Comparison of ENCODE assay signal across 2 cellular contexts in the genomic region with DNA sequence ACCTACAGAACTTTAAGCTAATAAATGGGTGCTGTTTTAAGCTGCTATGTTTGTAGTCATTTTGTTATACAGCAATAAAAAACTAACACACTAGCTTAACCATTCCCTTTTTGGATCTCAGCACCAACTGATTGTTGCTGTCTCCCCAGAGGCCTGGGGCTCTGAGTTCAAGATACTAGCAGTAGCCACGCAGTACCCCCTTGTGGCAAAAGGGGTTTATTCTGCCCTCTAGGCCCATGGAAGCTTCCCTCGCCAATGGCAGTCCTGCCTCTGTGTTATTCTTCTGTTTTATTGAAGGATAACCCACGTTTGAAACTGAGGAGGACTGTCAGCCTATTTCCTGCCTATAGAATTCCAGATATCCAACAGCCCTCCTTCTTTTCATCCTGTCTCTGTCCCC.
TF ChIP-seq lines count a peak whose summit lies in the region.

No MANE protein-coding gene starts in this region.

TF ChIP-seq in IMR-90, 13 proteins besides CTCF, POLR2A, EP300 and RAD21:
- TF ChIP-seq, protein P1, sequence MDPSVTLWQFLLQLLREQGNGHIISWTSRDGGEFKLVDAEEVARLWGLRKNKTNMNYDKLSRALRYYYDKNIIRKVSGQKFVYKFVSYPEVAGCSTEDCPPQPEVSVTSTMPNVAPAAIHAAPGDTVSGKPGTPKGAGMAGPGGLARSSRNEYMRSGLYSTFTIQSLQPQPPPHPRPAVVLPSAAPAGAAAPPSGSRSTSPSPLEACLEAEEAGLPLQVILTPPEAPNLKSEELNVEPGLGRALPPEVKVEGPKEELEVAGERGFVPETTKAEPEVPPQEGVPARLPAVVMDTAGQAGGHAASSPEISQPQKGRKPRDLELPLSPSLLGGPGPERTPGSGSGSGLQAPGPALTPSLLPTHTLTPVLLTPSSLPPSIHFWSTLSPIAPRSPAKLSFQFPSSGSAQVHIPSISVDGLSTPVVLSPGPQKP (IDR thresholded peaks at IDR 0.05; ENCODE audit: borderline replicate concordance, low read depth, low read length) = no peak
- TF ChIP-seq CEBPB (IDR thresholded peaks at IDR 0.05; ENCODE audit: low read depth, low read length) (no peak), SMC3 (IDR thresholded peaks at IDR 0.05; ENCODE audit: low read depth, low read length) (no peak; the same call in 1 of the 2 replicates), FOS (IDR thresholded peaks at IDR 0.05; ENCODE audit: low read depth, low read length) (no peak), CHD1 (IDR thresholded peaks at IDR 0.05; ENCODE audit: low read depth, low read length) (no peak), MAFK (IDR thresholded peaks at IDR 0.05; ENCODE audit: low read depth, low read length) (no peak), RFX5 (IDR thresholded peaks at IDR 0.05; ENCODE audit: low read depth, low read length) (no peak), MAZ (IDR thresholded peaks at IDR 0.05; ENCODE audit: borderline replicate concordance, low read depth, low read length) (no peak), NFE2L2 (IDR thresholded peaks at IDR 0.05; ENCODE audit: low read depth, low read length) (no peak), BHLHE40 (IDR thresholded peaks at IDR 0.05; ENCODE audit: low read depth, low read length) (no peak), MXI1 (IDR thresholded peaks at IDR 0.05; ENCODE audit: borderline replicate concordance, low read depth, low read length) (no peak), RCOR1 (IDR thresholded peaks at IDR 0.05; ENCODE audit: insufficient replicate concordance, low read length) (no peak)
- TF ChIP-seq, protein P2, sequence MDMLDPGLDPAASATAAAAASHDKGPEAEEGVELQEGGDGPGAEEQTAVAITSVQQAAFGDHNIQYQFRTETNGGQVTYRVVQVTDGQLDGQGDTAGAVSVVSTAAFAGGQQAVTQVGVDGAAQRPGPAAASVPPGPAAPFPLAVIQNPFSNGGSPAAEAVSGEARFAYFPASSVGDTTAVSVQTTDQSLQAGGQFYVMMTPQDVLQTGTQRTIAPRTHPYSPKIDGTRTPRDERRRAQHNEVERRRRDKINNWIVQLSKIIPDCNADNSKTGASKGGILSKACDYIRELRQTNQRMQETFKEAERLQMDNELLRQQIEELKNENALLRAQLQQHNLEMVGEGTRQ (IDR thresholded peaks at IDR 0.05; ENCODE audit: low read depth, low read length) = no peak

TF ChIP-seq in GM12878, 131 proteins besides CTCF, POLR2A, EP300 and RAD21:
- TF ChIP-seq, protein P3, sequence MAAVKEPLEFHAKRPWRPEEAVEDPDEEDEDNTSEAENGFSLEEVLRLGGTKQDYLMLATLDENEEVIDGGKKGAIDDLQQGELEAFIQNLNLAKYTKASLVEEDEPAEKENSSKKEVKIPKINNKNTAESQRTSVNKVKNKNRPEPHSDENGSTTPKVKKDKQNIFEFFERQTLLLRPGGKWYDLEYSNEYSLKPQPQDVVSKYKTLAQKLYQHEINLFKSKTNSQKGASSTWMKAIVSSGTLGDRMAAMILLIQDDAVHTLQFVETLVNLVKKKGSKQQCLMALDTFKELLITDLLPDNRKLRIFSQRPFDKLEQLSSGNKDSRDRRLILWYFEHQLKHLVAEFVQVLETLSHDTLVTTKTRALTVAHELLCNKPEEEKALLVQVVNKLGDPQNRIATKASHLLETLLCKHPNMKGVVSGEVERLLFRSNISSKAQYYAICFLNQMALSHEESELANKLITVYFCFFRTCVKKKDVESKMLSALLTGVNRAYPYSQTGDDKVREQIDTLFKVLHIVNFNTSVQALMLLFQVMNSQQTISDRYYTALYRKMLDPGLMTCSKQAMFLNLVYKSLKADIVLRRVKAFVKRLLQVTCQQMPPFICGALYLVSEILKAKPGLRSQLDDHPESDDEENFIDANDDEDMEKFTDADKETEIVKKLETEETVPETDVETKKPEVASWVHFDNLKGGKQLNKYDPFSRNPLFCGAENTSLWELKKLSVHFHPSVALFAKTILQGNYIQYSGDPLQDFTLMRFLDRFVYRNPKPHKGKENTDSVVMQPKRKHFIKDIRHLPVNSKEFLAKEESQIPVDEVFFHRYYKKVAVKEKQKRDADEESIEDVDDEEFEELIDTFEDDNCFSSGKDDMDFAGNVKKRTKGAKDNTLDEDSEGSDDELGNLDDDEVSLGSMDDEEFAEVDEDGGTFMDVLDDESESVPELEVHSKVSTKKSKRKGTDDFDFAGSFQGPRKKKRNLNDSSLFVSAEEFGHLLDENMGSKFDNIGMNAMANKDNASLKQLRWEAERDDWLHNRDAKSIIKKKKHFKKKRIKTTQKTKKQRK (IDR thresholded peaks at IDR 0.05; ENCODE audit: low read depth, low read length) = no peak
- no peak for TF ChIP-seq IKZF1 (conservative IDR thresholded peaks at IDR 0.05)
- no peak for TF ChIP-seq SMC3 (IDR thresholded peaks at IDR 0.05; ENCODE audit: borderline replicate concordance, low read length)
- no peak for TF ChIP-seq IRF4 (IDR thresholded peaks at IDR 0.05; ENCODE audit: low read depth, low read length)
- TF ChIP-seq SRF (IDR thresholded peaks at IDR 0.05; ENCODE audit: low read depth in 2 of 2, low read length in 2 of 2) = no peak
- TF ChIP-seq HCFC1 (IDR thresholded peaks at IDR 0.05; ENCODE audit: low read length) = no peak
